Comparison of ENCODE assay signal across 14 cellular contexts in genomic region chr5:6775595-6775994, GRCh38.
A peak's percentile ranks its signal among the peaks of the same experiment; 100 is the strongest.
DNase-seq lines count a peak whose midpoint lies in the region; ATAC-seq and TF ChIP-seq lines count a peak whose summit lies in the region.
"Had no signal": no experiment of that assay in that cellular context is flagged by ENCODE, and none has a peak within 500 bp of the region (broad histone marks: within the 10 kb centered on the region; RNA-seq: fewer than 3 reads in every experiment).

No MANE protein-coding gene starts in this region.

- H4K91ac ChIP-seq in IMR-90 (ENCODE audit: insufficient read depth, low read depth, low read length): no peak overlapping the region

- no peaks in the 10 kb centered on the region for H4K20me1 ChIP-seq in IMR-90 (ENCODE audit: insufficient read depth, low read length)

- TF ChIP-seq CTCF in GM13977 (IDR thresholded peaks at IDR 0.05; ENCODE audit: extremely low read depth, insufficient read depth, missing control alignments) (no peak), IMR-90 (conservative IDR thresholded peaks at IDR 0.05; ENCODE audit: low read depth, low read length) (no peak)

- H2BK5ac ChIP-seq in IMR-90 (ENCODE audit: low read depth, low read length, poor library complexity, severe bottlenecking): no peak overlapping the region

- H3K27me3 ChIP-seq in IMR-90 (ENCODE audit: control insufficient read depth, insufficient read depth, low read length): peaks cover 5% of the 10 kb centered on the region; the same call in 1 of the 2 replicates
- H3K27me3 ChIP-seq: BE2C had no signal

- no peaks in the 10 kb centered on the region for H3K9me1 ChIP-seq in IMR-90 (ENCODE audit: insufficient read depth, low read length)

- H3K9ac ChIP-seq in IMR-90 (ENCODE audit: low read depth, low read length): no peak overlapping the region

- CTCF ChIA-PET in IMR-90 (lab: Yijun Ruan, JAX): interaction anchor here (0.6 to 1.5 kb wide), 2 partner anchors 13 to 158 kb away, joined by 3 to 4 read pairs; no protein-coding TSS in a partner anchor

- H3K4ac ChIP-seq in IMR-90 (ENCODE audit: low read depth, low read length): no peak overlapping the region

- 43% methylated on average over 9 of the region's 18 CpGs; no CpG with 5 or more reads in 1 of the 2 experiments for WGBS in IMR-90 (ENCODE audit: extremely low coverage in 2 of 2, insufficient read length in 1 of 2), 2 experiments

- dilution Hi-C loops in IMR-90 (cut with HindIII; ENCODE audit: low sequenced_read_pairs, unreplicated experiment): no loop called here

- no peaks in the 10 kb centered on the region for H3K36me3 ChIP-seq in IMR-90 (ENCODE audit: control insufficient read depth, insufficient read depth, low read length)
- H3K36me3 ChIP-seq: BE2C had no signal

- H3K9me3 ChIP-seq in IMR-90 (ENCODE audit: control insufficient read depth, insufficient read depth, low read length): no peaks in the 10 kb centered on the region
- H3K9me3 ChIP-seq: BE2C had no signal

- no peak overlapping the region for H4K8ac ChIP-seq in IMR-90 (ENCODE audit: low read depth in 2 of 2, low read length in 2 of 2)

- no peaks in the 10 kb centered on the region for H3K4me1 ChIP-seq in IMR-90 (ENCODE audit: control insufficient read depth, insufficient read depth, low read length)

- no peak overlapping the region for H2AFZ ChIP-seq in IMR-90 (replicated peaks; ENCODE audit: low read length, poor library complexity)

- DNase-seq in GM13977 (ENCODE audit: low spot score) (peak; percentile 25), IMR-90 (no peak), hepatic stellate cell (ENCODE audit: low spot score) (peak; percentile 63), NCI-H345 treated with DMSO at 0.1 percent for 48 hours (lab: John Stamatoyannopoulos, UW; ENCODE audit: unreplicated experiment) (no peak), left cardiac atrium (no peak)
- no peak for DNase-seq in natural killer cell treated with Interleukin-12 subunit alpha and Interleukin-12 subunit beta and Interleukin-15 and Interleukin-18, amount 100 ng/mL, for 72 hours (ENCODE audit: low spot score)
- no peak for DNase-seq in stimulated activated naive CD8-positive, alpha-beta T cell treated with anti-CD3 and anti-CD28 coated beads, Interleukin-15, Interleukin-2, amounts not matched to agents 100 U/mL and 50 U/mL, for 24 hours
- DNase-seq: BE2C; CD4-positive, alpha-beta memory T cell; GDM1; HCEC 1CT; HFFc6 had no signal

- no peak overlapping the region for H4K5ac ChIP-seq in IMR-90 (ENCODE audit: low read depth, low read length)

- no peaks in the 10 kb centered on the region for H3K9me3 Mint-ChIP-seq in natural killer cell treated with Interleukin-12 subunit alpha and Interleukin-12 subunit beta and Interleukin-15 and Interleukin-18, amount 100 ng/mL, for 72 hours
- H3K9me3 Mint-ChIP-seq: CD4-positive, alpha-beta memory T cell; HFFc6 had no signal

- no peak overlapping the region for H3K14ac ChIP-seq in IMR-90 (replicated peaks; ENCODE audit: low read depth, low read length)

- H2AK9ac ChIP-seq in IMR-90 (replicated peaks; ENCODE audit: low read depth, low read length, poor library complexity): no peak overlapping the region

- H3K56ac ChIP-seq in IMR-90 (ENCODE audit: extremely low read depth, insufficient read depth, low read length): no peak overlapping the region

- ATAC-seq in IMR-90 (ENCODE audit: low read depth): 0 out of 2 replicates have a peak, but pooled peaks have one; percentile 24
- no peak for ATAC-seq in natural killer cell treated with Interleukin-12 subunit alpha and Interleukin-12 subunit beta and Interleukin-15 and Interleukin-18, amount 100 ng/mL, for 72 hours
- ATAC-seq in stimulated activated naive CD8-positive, alpha-beta T cell treated with anti-CD3 and anti-CD28 coated beads, Interleukin-15, Interleukin-2, amounts not matched to agents 100 U/mL and 50 U/mL, for 24 hours: no peak
- no peak for ATAC-seq in left cardiac atrium
- ATAC-seq: HepG2 had no signal

- H3K27ac Mint-ChIP-seq in natural killer cell treated with Interleukin-12 subunit alpha and Interleukin-12 subunit beta and Interleukin-15 and Interleukin-18, amount 100 ng/mL, for 72 hours: no peak overlapping the region
- H3K27ac Mint-ChIP-seq: HFFc6 had no signal

- in situ Hi-C loops in GM13977 (cut with MboI; ENCODE audit: low pct_unique_long_range_greater_than_20kb, low sequenced_read_pairs, unreplicated experiment): no loop called here
- in situ Hi-C loops in IMR-90 (cut with MboI; ENCODE audit: low sequenced_read_pairs): no loop called here

- H3K4me3 Mint-ChIP-seq in natural killer cell treated with Interleukin-12 subunit alpha and Interleukin-12 subunit beta and Interleukin-15 and Interleukin-18, amount 100 ng/mL, for 72 hours: peak overlapping the region; percentile 8
- H3K4me3 Mint-ChIP-seq: HFFc6 had no signal

- BruUV-seq in IMR-90 (replicated peaks; lab: Mats Ljungman, UMichigan): no TSS peak

- POLR2A ChIA-PET in IMR-90 (lab: Charles Lee; ENCODE audit: unreplicated experiment): no interaction called here

- no peak overlapping the region for H2BK20ac ChIP-seq in IMR-90 (ENCODE audit: low read depth, low read length)

- intact Hi-C loops in IMR-90 (cut with micrococcal nuclease) (no loop called here), left cardiac atrium (cut with DNase I) (no loop called here)

- no peak for TF ChIP-seq RAD21 in IMR-90 (IDR thresholded peaks at IDR 0.05; ENCODE audit: low read length)

- H3K18ac ChIP-seq in IMR-90 (ENCODE audit: low read depth, low read length): no peak overlapping the region

- no peak for TF ChIP-seq POLR2A in IMR-90 (IDR thresholded peaks at IDR 0.05; ENCODE audit: low read depth, low read length)

- H3K27me3 Mint-ChIP-seq in natural killer cell treated with Interleukin-12 subunit alpha and Interleukin-12 subunit beta and Interleukin-15 and Interleukin-18, amount 100 ng/mL, for 72 hours: peaks cover 0 to 3% of the 10 kb centered on the region in 2 donors

- no peak overlapping the region for H3K27ac ChIP-seq in IMR-90 (ENCODE audit: insufficient read depth, low read length)
- H3K27ac ChIP-seq: C4-2B had no signal

- H2AK5ac ChIP-seq in IMR-90 (ENCODE audit: low read depth, low read length): no peak overlapping the region

- no peak overlapping the region for H3K23ac ChIP-seq in IMR-90 (ENCODE audit: low read depth, low read length)

- H3K36me3 Mint-ChIP-seq in natural killer cell treated with Interleukin-12 subunit alpha and Interleukin-12 subunit beta and Interleukin-15 and Interleukin-18, amount 100 ng/mL, for 72 hours: no peaks in the 10 kb centered on the region
- H3K36me3 Mint-ChIP-seq: CD4-positive, alpha-beta memory T cell had no signal

- H3K4me3 ChIP-seq in IMR-90 (ENCODE audit: insufficient read depth, low read depth, low read length): no peak overlapping the region

- H3K4me1 Mint-ChIP-seq in natural killer cell treated with Interleukin-12 subunit alpha and Interleukin-12 subunit beta and Interleukin-15 and Interleukin-18, amount 100 ng/mL, for 72 hours (ENCODE audit: low read depth in 2 of 2): peaks cover 9 to 13% of the 10 kb centered on the region in 2 donors

- no peak overlapping the region for H2BK15ac ChIP-seq in IMR-90 (ENCODE audit: low read depth, low read length)

- no peak overlapping the region for H3K4me2 ChIP-seq in IMR-90 (ENCODE audit: low read depth, low read length)

- H2BK120ac ChIP-seq in IMR-90 (ENCODE audit: low read depth, low read length): no peak overlapping the region

- H3K79me1 ChIP-seq in IMR-90 (ENCODE audit: low read depth in 1 of 2, low read length in 2 of 2): no peaks in the 10 kb centered on the region

TF ChIP-seq in IMR-90, 13 proteins besides CTCF, POLR2A, EP300 and RAD21:
- TF ChIP-seq MAFK (IDR thresholded peaks at IDR 0.05; ENCODE audit: low read depth, low read length) (no peak), SMC3 (IDR thresholded peaks at IDR 0.05; ENCODE audit: low read depth, low read length) (no peak)

Comparison
In these comparisons a context has a peak if more than half of its experiments do, and no peak if none do; other contexts are left out.
1. DNase-seq: peak in GM13977 (single experiment) and hepatic stellate cell (single experiment); none in IMR-90 (single experiment), natural killer cell treated with Interleukin-12 subunit alpha and Interleukin-12 subunit beta and Interleukin-15 and Interleukin-18, amount 100 ng/mL, for 72 hours (single experiment), stimulated activated naive CD8-positive, alpha-beta T cell treated with anti-CD3 and anti-CD28 coated beads, Interleukin-15, Interleukin-2, amounts not matched to agents 100 U/mL and 50 U/mL, for 24 hours (single experiment), NCI-H345 treated with DMSO at 0.1 percent for 48 hours (single experiment) and left cardiac atrium (single experiment).